Comparison of ENCODE assay signal across 8 cellular contexts in the genomic region with DNA sequence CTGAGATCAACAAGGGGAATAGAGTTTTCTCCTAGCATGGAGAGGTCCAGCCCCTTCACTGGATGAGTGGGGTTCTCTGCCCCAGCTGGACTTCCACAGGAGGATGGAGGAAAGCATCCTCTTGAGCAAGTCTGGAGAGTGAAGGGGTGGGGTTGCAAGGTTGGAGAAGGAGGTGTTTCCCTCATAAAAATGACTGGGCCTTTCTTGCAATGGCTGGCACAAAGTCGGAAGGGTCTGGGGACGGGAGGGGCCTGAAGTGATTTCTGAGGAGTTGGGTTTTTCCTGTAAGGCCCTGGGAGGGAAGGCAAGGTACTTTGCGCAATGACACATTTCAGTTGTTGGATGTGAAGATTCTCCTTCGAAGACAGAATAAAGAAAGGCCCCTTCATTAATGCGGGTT. TPM values are rescaled to one million over a fixed set of nuclear protein-coding genes. Genes with fewer than 3 reads are reported as not detected.
DNase-seq lines count a peak whose midpoint lies in the region; ATAC-seq, FAIRE-seq and TF ChIP-seq lines count a peak whose summit lies in the region.

No MANE protein-coding gene starts in this region.

- peak overlapping the region; percentile 82 for H3K4me2 ChIP-seq in Loucy (ENCODE audit: low read depth, low read length, poor library complexity, severe bottlenecking)

- no peaks in the 10 kb centered on the region for H3K9me2 ChIP-seq in Loucy (replicated peaks; ENCODE audit: low read depth, low read length)

- FAIRE-seq in urothelium cell line (lab: Jason Lieb, UNC), result no peak

- no peak for TF ChIP-seq CTCF in Loucy (conservative IDR thresholded peaks at IDR 0.05; ENCODE audit: low read length)
- TF ChIP-seq CTCF in brain (conservative IDR thresholded peaks at IDR 0.05), result no peak
- no peak for TF ChIP-seq CTCF in kidney epithelial cell (IDR thresholded peaks at IDR 0.05; ENCODE audit: insufficient read depth, low read length, poor library complexity, severe bottlenecking)

- ATAC-seq in HG03039 (IDR thresholded peaks at IDR 0.05; ENCODE audit: unreplicated experiment), result no peak

- H3K36me3 ChIP-seq in Loucy (ENCODE audit: insufficient read depth, low read length), result no peaks in the 10 kb centered on the region
- H3K36me3 ChIP-seq in kidney epithelial cell (ENCODE audit: control insufficient read depth, insufficient read depth, low read length), result no peaks in the 10 kb centered on the region

- no peak overlapping the region for H3K9ac ChIP-seq in Loucy (ENCODE audit: low read depth, low read length, poor library complexity, severe bottlenecking)

- no peaks in the 10 kb centered on the region for H3K4me1 ChIP-seq in Loucy (ENCODE audit: insufficient read depth, low read length, poor library complexity, severe bottlenecking)

- no peaks in the 10 kb centered on the region for H4K20me1 ChIP-seq in Loucy (ENCODE audit: insufficient read depth, low read length, poor library complexity, severe bottlenecking)

- peak overlapping the region; percentile 72 for H3K4me3 ChIP-seq in Loucy (ENCODE audit: low read length, poor library complexity, severe bottlenecking)
- peak overlapping the region; percentile 87 for H3K4me3 ChIP-seq in kidney epithelial cell (ENCODE audit: low read depth, low read length)

- H3K27me3 ChIP-seq in Loucy (ENCODE audit: insufficient read depth, low read length, poor library complexity, severe bottlenecking) (no peaks in the 10 kb centered on the region), kidney epithelial cell (ENCODE audit: control insufficient read depth, insufficient read depth, low read length) (no peaks in the 10 kb centered on the region)

- no peak for DNase-seq in kidney epithelial cell (ENCODE audit: low read depth)
- no peak for DNase-seq in NCI-H2171 treated with DMSO at 0.1 percent for 48 hours (lab: John Stamatoyannopoulos, UW)
- no peak for DNase-seq in GF-D8 (lab: John Stamatoyannopoulos, UW)
- DNase-seq in urothelium cell line (ENCODE audit: low spot score), result no peak

- no peaks in the 10 kb centered on the region for H3F3A ChIP-seq in Loucy (ENCODE audit: low read depth)

- H3K9me3 ChIP-seq in Loucy (ENCODE audit: insufficient read depth, low read depth, low read length), result no peaks in the 10 kb centered on the region

- H3K27me3 Mint-ChIP-seq in brain, result peaks cover 11% of the 10 kb centered on the region
- H3K27me3 Mint-ChIP-seq in stimulated activated naive CD8-positive, alpha-beta T cell treated with anti-CD3 and anti-CD28 coated beads, Interleukin-15, Interleukin-2, amounts not matched to agents 100 ng/mL and 50 ng/mL, for 24 hours, result peaks cover 13% of the 10 kb centered on the region

- H3K27ac Mint-ChIP-seq in brain, result peak overlapping the region; percentile 69 to 98 (median 96)
- peak overlapping the region; percentile 17 for H3K27ac Mint-ChIP-seq in stimulated activated naive CD8-positive, alpha-beta T cell treated with anti-CD3 and anti-CD28 coated beads, Interleukin-15, Interleukin-2, amounts not matched to agents 100 ng/mL and 50 ng/mL, for 24 hours

- H2AFZ ChIP-seq in Loucy (ENCODE audit: low read length), result peak overlapping the region; percentile 87

- peak overlapping the region; percentile 88 to 95 (median 95) for H3K4me3 Mint-ChIP-seq in brain
- H3K4me3 Mint-ChIP-seq in stimulated activated naive CD8-positive, alpha-beta T cell treated with anti-CD3 and anti-CD28 coated beads, Interleukin-15, Interleukin-2, amounts not matched to agents 100 ng/mL and 50 ng/mL, for 24 hours, result peak overlapping the region; percentile 84

- peaks cover 73% of the 10 kb centered on the region for H3K4me1 Mint-ChIP-seq in brain
- H3K4me1 Mint-ChIP-seq in stimulated activated naive CD8-positive, alpha-beta T cell treated with anti-CD3 and anti-CD28 coated beads, Interleukin-15, Interleukin-2, amounts not matched to agents 100 ng/mL and 50 ng/mL, for 24 hours (ENCODE audit: low read depth), result peaks cover 29% of the 10 kb centered on the region

- peaks cover 0 to 15% (median 7%) of the 10 kb centered on the region in 5 experiments for H3K9me3 Mint-ChIP-seq in brain
- no peaks in the 10 kb centered on the region for H3K9me3 Mint-ChIP-seq in stimulated activated naive CD8-positive, alpha-beta T cell treated with anti-CD3 and anti-CD28 coated beads, Interleukin-15, Interleukin-2, amounts not matched to agents 100 ng/mL and 50 ng/mL, for 24 hours

- no peaks in the 10 kb centered on the region for H3K79me2 ChIP-seq in Loucy (ENCODE audit: insufficient read depth, low read length)

- peaks cover 4% of the 10 kb centered on the region for H3K36me3 Mint-ChIP-seq in brain
- H3K36me3 Mint-ChIP-seq in stimulated activated naive CD8-positive, alpha-beta T cell treated with anti-CD3 and anti-CD28 coated beads, Interleukin-15, Interleukin-2, amounts not matched to agents 100 ng/mL and 50 ng/mL, for 24 hours (ENCODE audit: low read depth), result no peaks in the 10 kb centered on the region

RNA-seq across cellular contexts. Expression of gene SPATA6, which starts 0.9 kb away (rescaled TPM):
- 7.4 TPM for polyA plus RNA-seq in brain (ENCODE audit: insufficient read depth, low read depth, low replicate concordance)
- 4.6 and 5.0 TPM in 2 replicates for total RNA-seq in kidney epithelial cell
